ENCODE assay signal across 9 cellular contexts in genomic region chr21:33948951-33949444, GRCh38. TPM values are rescaled to one million over a fixed set of nuclear protein-coding genes. Genes with fewer than 3 reads are reported as not detected.
A peak's percentile ranks its signal among the peaks of the same experiment; 100 is the strongest.
DNase-seq lines count a peak whose midpoint lies in the region; ATAC-seq and TF ChIP-seq lines count a peak whose summit lies in the region.
"Had no signal": no experiment of that assay in that cellular context is flagged by ENCODE, and none has a peak within 500 bp of the region (broad histone marks: within the 10 kb centered on the region; RNA-seq: fewer than 3 reads in every experiment).

No MANE protein-coding gene starts in this region.

- TF ChIP-seq CTCF in SK-N-SH (IDR thresholded peaks at IDR 0.05) (no peak), hepatocyte (IDR thresholded peaks at IDR 0.05; ENCODE audit: poor library complexity) (no peak), stomach (IDR thresholded peaks at IDR 0.05) (no peak), BE2C (IDR thresholded peaks at IDR 0.05; ENCODE audit: low read depth, low read length) (no peak)

- no peak overlapping the region; the same call in 1 of the 2 replicates for H3K9ac ChIP-seq in SK-N-SH

- H2AFZ ChIP-seq in SK-N-SH (ENCODE audit: low read depth), result peak overlapping the region; percentile 90
- peak overlapping the region; percentile 17 for H2AFZ ChIP-seq in hepatocyte

- H4K20me1 ChIP-seq in SK-N-SH (ENCODE audit: insufficient read depth) (no peaks in the 10 kb centered on the region), hepatocyte (ENCODE audit: insufficient read depth, poor library complexity, severe bottlenecking) (no peaks in the 10 kb centered on the region)

- peaks cover 15% of the 10 kb centered on the region for H3F3A ChIP-seq in SK-N-SH (replicated peaks; ENCODE audit: insufficient read depth)

- DNase-seq in SK-N-SH (no peak), hepatocyte (ENCODE audit: low spot score) (no peak), stomach (no peak), BE2C (no peak)
- DNase-seq: ACHN had no signal

- peak overlapping the region; percentile 99 for H3K27ac Mint-ChIP-seq in T-helper 1 cell treated with Interleukin-12 subunit alpha and Interleukin-12 subunit beta and Interleukin-4 antibody, amounts not matched to agents 30 μg/mL and 1 μg/mL, for 36 hours

- no peaks in the 10 kb centered on the region for H3K36me3 ChIP-seq in SK-N-SH (replicated peaks in 1 of 2; ENCODE audit: control insufficient read depth in 1 of 2, insufficient read depth in 2 of 2, low read length in 1 of 2)
- no peaks in the 10 kb centered on the region for H3K36me3 ChIP-seq in hepatocyte (replicated peaks; ENCODE audit: insufficient read depth, low read depth)
- H3K36me3 ChIP-seq in stomach, result no peaks in the 10 kb centered on the region
- H3K36me3 ChIP-seq in BE2C, result no peaks in the 10 kb centered on the region

- TF ChIP-seq POLR2A in stomach (IDR thresholded peaks at IDR 0.05), result no peak

- no peaks in the 10 kb centered on the region for H3K79me2 ChIP-seq in SK-N-SH (ENCODE audit: insufficient read depth)
- H3K79me2 ChIP-seq in hepatocyte, result no peaks in the 10 kb centered on the region

- H3K36me3 Mint-ChIP-seq in T-helper 1 cell treated with Interleukin-12 subunit alpha and Interleukin-12 subunit beta and Interleukin-4 antibody, amounts not matched to agents 30 μg/mL and 1 μg/mL, for 36 hours (ENCODE audit: low read depth), result peaks cover 41% of the 10 kb centered on the region

- POLR2A ChIA-PET in SK-N-SH (lab: Yijun Ruan, JAX), result no interaction called here

- ATAC-seq in SK-N-SH treated with all-trans-retinoic acid at 6 μM for 48 hours, result no peak
- ATAC-seq in HG03457 (IDR thresholded peaks at IDR 0.05; ENCODE audit: unreplicated experiment), result no peak
- ATAC-seq in HG03039 (IDR thresholded peaks at IDR 0.05; ENCODE audit: unreplicated experiment), result no peak

- intact Hi-C loops in stomach (cut with DNase I; ENCODE audit: low total_unique reads), result no loop called here

- no peaks in the 10 kb centered on the region for H3K9me3 ChIP-seq in SK-N-SH
- no peaks in the 10 kb centered on the region for H3K9me3 ChIP-seq in hepatocyte (ENCODE audit: low read depth)
- no peaks in the 10 kb centered on the region for H3K9me3 ChIP-seq in stomach
- H3K9me3 ChIP-seq in BE2C, result no peaks in the 10 kb centered on the region

- H3K4me3 Mint-ChIP-seq in T-helper 1 cell treated with Interleukin-12 subunit alpha and Interleukin-12 subunit beta and Interleukin-4 antibody, amounts not matched to agents 30 μg/mL and 1 μg/mL, for 36 hours, result peak overlapping the region; percentile 72

- no peak for TF ChIP-seq EP300 in SK-N-SH (IDR thresholded peaks at IDR 0.05; ENCODE audit: borderline replicate concordance in 1 of 2, low read depth in 1 of 2, low read length in 1 of 2)
- TF ChIP-seq EP300 in stomach (IDR thresholded peaks at IDR 0.05), result no peak

- 92% methylated on average over 9 of the region's 9 CpGs for WGBS in SK-N-SH (ENCODE audit: low lambda C conversion rate)
- WGBS in hepatocyte (ENCODE audit: low lambda C conversion rate, missing lambda C conversion rate), result 92% methylated on average over 9 of the region's 9 CpGs
- 82 to 89% (median 86%) methylated on average over 6 to 9 of the region's 9 CpGs for WGBS in stomach, 5 donors

- CTCF ChIA-PET in SK-N-SH (lab: Yijun Ruan, JAX), result interaction anchor here (1.1 to 3.8 kb wide), 2 partner anchors 21 to 25 kb away, joined by 3 to 26 read pairs; no protein-coding TSS in a partner anchor

- H3K4me3 ChIP-seq in SK-N-SH (ENCODE audit: low read depth in 2 of 2, low read length in 1 of 2) (no peak overlapping the region), hepatocyte (no peak overlapping the region), stomach (no peak overlapping the region), BE2C (ENCODE audit: low read depth, low read length) (no peak overlapping the region)

- TF ChIP-seq RAD21 in SK-N-SH (IDR thresholded peaks at IDR 0.05; ENCODE audit: low read length), result no peak

- no peaks in the 10 kb centered on the region for H3K27me3 Mint-ChIP-seq in T-helper 1 cell treated with Interleukin-12 subunit alpha and Interleukin-12 subunit beta and Interleukin-4 antibody, amounts not matched to agents 30 μg/mL and 1 μg/mL, for 36 hours (ENCODE audit: low read depth)

- H3K27me3 ChIP-seq in SK-N-SH (ENCODE audit: insufficient read depth) (no peaks in the 10 kb centered on the region), hepatocyte (no peaks in the 10 kb centered on the region), stomach (no peaks in the 10 kb centered on the region), BE2C (no peaks in the 10 kb centered on the region)

- 0 out of 2 replicates have a peak overlapping the region, but pooled peaks have one; percentile 53 for H3K4me2 ChIP-seq in SK-N-SH
- no peak overlapping the region for H3K4me2 ChIP-seq in hepatocyte

- H3K9me3 Mint-ChIP-seq in T-helper 1 cell treated with Interleukin-12 subunit alpha and Interleukin-12 subunit beta and Interleukin-4 antibody, amounts not matched to agents 30 μg/mL and 1 μg/mL, for 36 hours, result peaks cover 11% of the 10 kb centered on the region

- peaks cover 65% of the 10 kb centered on the region for H3K4me1 Mint-ChIP-seq in T-helper 1 cell treated with Interleukin-12 subunit alpha and Interleukin-12 subunit beta and Interleukin-4 antibody, amounts not matched to agents 30 μg/mL and 1 μg/mL, for 36 hours (ENCODE audit: low read depth)

- H3K27ac ChIP-seq in SK-N-SH (ENCODE audit: low read depth in 2 of 2, low read length in 1 of 2), result peak overlapping the region; percentile 56 to 88; a peak in 3 of 4 replicates
- peak overlapping the region; percentile 90 for H3K27ac ChIP-seq in hepatocyte
- peak overlapping the region; percentile 6 to 92 (median 89) for H3K27ac ChIP-seq in stomach

- H3K4me1 ChIP-seq in SK-N-SH (ENCODE audit: control insufficient read depth in 1 of 2, insufficient read depth in 2 of 2, low read depth in 1 of 2, low read length in 1 of 2), result peaks cover 14 to 15% of the 10 kb centered on the region in 2 experiments; a peak in 3 of 4 replicates
- H3K4me1 ChIP-seq in hepatocyte (ENCODE audit: insufficient read depth), result peaks cover 23% of the 10 kb centered on the region
- peaks cover 24 to 32% (median 27%) of the 10 kb centered on the region in 4 donors for H3K4me1 ChIP-seq in stomach
- peaks cover 11% of the 10 kb centered on the region for H3K4me1 ChIP-seq in BE2C

- H3K9me2 ChIP-seq in SK-N-SH (no peaks in the 10 kb centered on the region), hepatocyte (replicated peaks; ENCODE audit: insufficient read depth) (no peaks in the 10 kb centered on the region)

TF ChIP-seq in SK-N-SH, 30 proteins besides CTCF, POLR2A, EP300 and RAD21 (continues in another document):
- TF ChIP-seq TEAD4 (IDR thresholded peaks at IDR 0.05; ENCODE audit: borderline replicate concordance, insufficient read depth) (no peak), YY1 (IDR thresholded peaks at IDR 0.05; ENCODE audit: low read depth) (no peak), MXI1 (IDR thresholded peaks at IDR 0.05; ENCODE audit: low read depth, low read length) (no peak)
- TF ChIP-seq, protein P1, sequence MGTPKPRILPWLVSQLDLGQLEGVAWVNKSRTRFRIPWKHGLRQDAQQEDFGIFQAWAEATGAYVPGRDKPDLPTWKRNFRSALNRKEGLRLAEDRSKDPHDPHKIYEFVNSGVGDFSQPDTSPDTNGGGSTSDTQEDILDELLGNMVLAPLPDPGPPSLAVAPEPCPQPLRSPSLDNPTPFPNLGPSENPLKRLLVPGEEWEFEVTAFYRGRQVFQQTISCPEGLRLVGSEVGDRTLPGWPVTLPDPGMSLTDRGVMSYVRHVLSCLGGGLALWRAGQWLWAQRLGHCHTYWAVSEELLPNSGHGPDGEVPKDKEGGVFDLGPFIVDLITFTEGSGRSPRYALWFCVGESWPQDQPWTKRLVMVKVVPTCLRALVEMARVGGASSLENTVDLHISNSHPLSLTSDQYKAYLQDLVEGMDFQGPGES (IDR thresholded peaks at IDR 0.05; ENCODE audit: low read depth, low read length), result no peak

TF ChIP-seq in SK-N-SH treated with all-trans-retinoic acid at 6 μM for 48 hours, 23 proteins besides CTCF, POLR2A, EP300 and RAD21:
- no peak for TF ChIP-seq OSR1 (CRISPR knock-in tag; IDR thresholded peaks at IDR 0.05)
- TF ChIP-seq, protein P2, sequence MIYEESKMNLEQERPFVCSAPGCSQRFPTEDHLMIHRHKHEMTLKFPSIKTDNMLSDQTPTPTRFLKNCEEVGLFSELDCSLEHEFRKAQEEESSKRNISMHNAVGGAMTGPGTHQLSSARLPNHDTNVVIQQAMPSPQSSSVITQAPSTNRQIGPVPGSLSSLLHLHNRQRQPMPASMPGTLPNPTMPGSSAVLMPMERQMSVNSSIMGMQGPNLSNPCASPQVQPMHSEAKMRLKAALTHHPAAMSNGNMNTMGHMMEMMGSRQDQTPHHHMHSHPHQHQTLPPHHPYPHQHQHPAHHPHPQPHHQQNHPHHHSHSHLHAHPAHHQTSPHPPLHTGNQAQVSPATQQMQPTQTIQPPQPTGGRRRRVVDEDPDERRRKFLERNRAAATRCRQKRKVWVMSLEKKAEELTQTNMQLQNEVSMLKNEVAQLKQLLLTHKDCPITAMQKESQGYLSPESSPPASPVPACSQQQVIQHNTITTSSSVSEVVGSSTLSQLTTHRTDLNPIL (CRISPR knock-in tag; IDR thresholded peaks at IDR 0.05; ENCODE audit: low read depth), result no peak
- TF ChIP-seq ZC3H10 (CRISPR knock-in tag; IDR thresholded peaks at IDR 0.05), result no peak
- TF ChIP-seq ARNTL (CRISPR knock-in tag; IDR thresholded peaks at IDR 0.05; ENCODE audit: borderline replicate concordance, low read depth), result no peak
TF ChIP-seq in SK-N-SH treated with all-trans-retinoic acid at 6 μM for 48 hours: peak in this region for 0.

RNA-seq across cellular contexts. Expression of gene ATP5PO, which starts 33.4 kb away (rescaled TPM):
- 148 and 167 TPM in 2 replicates for polyA plus RNA-seq in SK-N-SH (2012; rRNA removed)
- 191 and 217 TPM in 2 replicates for polyA plus RNA-seq in SK-N-SH (2012; cell fraction: cytosol; rRNA removed)
- 53.4 and 58.6 TPM in 2 replicates for polyA plus RNA-seq in SK-N-SH (2012; cell fraction: nucleus; rRNA removed)
- total RNA-seq in hepatocyte, result 208 and 215 TPM in 2 replicates
- 311 and 354 TPM in 2 replicates for polyA plus RNA-seq in hepatocyte
- total RNA-seq in stomach, result 100 to 1,000 TPM in 4 of 5 donors, 10 to 100 TPM in 1; 94.7 to 382 (median 312) TPM
- 100 to 1,000 TPM; 361 to 603 (median 534) TPM for polyA plus RNA-seq in stomach
- 561 TPM for polyA plus RNA-seq in BE2C (2012; ENCODE audit: insufficient read depth, insufficient read length, low read depth)
